ENCODE assay signal across 21 cellular contexts in the genomic region with DNA sequence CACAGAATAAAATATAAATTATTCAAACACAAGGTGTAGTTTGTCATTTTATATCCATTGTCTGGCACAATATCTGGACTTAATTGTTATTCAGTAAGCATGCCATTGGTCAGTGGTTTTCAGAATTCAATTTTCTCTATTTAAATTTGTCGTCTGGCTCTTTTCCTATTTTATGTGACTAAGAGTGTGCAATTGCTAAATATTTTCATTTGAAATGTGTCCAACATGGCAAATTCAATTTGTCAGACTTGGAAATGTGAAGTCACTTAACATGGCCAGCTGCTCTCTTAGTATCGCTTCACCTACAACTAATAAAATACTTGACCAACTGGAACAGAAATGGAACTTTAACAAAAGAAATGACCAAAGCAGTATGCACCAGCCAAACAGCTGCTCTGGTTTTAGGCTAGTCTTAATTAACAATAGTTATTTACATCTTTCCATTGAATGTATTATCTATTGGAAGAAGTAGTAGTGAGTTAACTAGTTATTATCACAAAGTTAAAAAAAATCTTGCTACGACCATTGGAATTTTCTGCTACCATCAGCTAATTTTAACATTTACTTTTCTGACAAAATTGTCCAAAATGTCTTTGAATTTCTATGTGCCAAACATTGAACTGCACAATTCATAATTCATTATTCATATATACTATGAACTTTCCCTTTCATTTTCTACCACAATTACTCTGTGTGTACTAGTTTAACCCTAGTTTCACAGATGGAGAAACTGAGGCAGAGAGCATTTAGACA.
"Had no signal": no experiment of that assay in that cellular context is flagged by ENCODE, and none has a peak within 500 bp of the region (broad histone marks: within the 10 kb centered on the region; RNA-seq: fewer than 3 reads in every experiment).

No MANE protein-coding gene starts in this region.

- FAIRE-seq: kidney had no signal

- ATAC-seq: foreskin keratinocyte; left cardiac atrium; lower lobe of right lung; natural killer cell treated with Interleukin-12 subunit alpha and Interleukin-12 subunit beta and Interleukin-15 and Interleukin-18, amount 100 ng/mL, for 72 hours; right cardiac atrium; stimulated activated memory B cell treated with anti-CD40 and anti-IgM and Interleukin-4, amounts not matched to agents 10 μg/mL and 1 μg/mL and 100 μg/mL, for 72 hours; upper lobe of right lung had no signal

- H3K4me2 ChIP-seq: hepatocyte, neural progenitor cell had no signal

- H3K4me3 ChIP-seq: esophagus squamous epithelium, hepatocyte, left ventricle myocardium inferior, lower lobe of right lung, neural progenitor cell, ovary, testis, tibial nerve, upper lobe of right lung, vagina had no signal

- H3K9me3 ChIP-seq: esophagus squamous epithelium, left ventricle myocardium inferior, lower lobe of right lung, ovary, testis, tibial nerve, upper lobe of right lung, vagina had no signal

- DNase-seq: dermis blood vessel endothelial cell; esophagus squamous epithelium; foreskin keratinocyte; head of caudate nucleus; kidney; left cardiac atrium; left ventricle myocardium inferior; lower lobe of right lung; midbrain; nucleus accumbens; ovary; right cardiac atrium; stimulated activated CD4-positive, alpha-beta T cell treated with anti-CD3 and anti-CD28 coated beads, Interleukin-4, amount 100 ng/mL, for 1 hour; testis; upper lobe of right lung had no signal

- H2AFZ ChIP-seq: hepatocyte, neural progenitor cell had no signal

- H3K27ac ChIP-seq: esophagus squamous epithelium, foreskin keratinocyte, hepatocyte, left ventricle myocardium inferior, lower lobe of right lung, neural progenitor cell, ovary, testis, tibial nerve, upper lobe of right lung, vagina had no signal

- H3K79me2 ChIP-seq: hepatocyte had no signal

- H3K4me1 ChIP-seq: esophagus squamous epithelium, foreskin keratinocyte, left ventricle myocardium inferior, lower lobe of right lung, neural progenitor cell, testis, tibial nerve, upper lobe of right lung, vagina had no signal

- H3K27me3 ChIP-seq: esophagus squamous epithelium, foreskin keratinocyte, hepatocyte, neural progenitor cell, ovary, testis, tibial nerve, upper lobe of right lung, vagina had no signal

- H3K36me3 ChIP-seq: esophagus squamous epithelium, left ventricle myocardium inferior, lower lobe of right lung, neural progenitor cell, ovary, tibial nerve, upper lobe of right lung, vagina had no signal

- H3K9ac ChIP-seq: neural progenitor cell had no signal
